In the genomic region with DNA sequence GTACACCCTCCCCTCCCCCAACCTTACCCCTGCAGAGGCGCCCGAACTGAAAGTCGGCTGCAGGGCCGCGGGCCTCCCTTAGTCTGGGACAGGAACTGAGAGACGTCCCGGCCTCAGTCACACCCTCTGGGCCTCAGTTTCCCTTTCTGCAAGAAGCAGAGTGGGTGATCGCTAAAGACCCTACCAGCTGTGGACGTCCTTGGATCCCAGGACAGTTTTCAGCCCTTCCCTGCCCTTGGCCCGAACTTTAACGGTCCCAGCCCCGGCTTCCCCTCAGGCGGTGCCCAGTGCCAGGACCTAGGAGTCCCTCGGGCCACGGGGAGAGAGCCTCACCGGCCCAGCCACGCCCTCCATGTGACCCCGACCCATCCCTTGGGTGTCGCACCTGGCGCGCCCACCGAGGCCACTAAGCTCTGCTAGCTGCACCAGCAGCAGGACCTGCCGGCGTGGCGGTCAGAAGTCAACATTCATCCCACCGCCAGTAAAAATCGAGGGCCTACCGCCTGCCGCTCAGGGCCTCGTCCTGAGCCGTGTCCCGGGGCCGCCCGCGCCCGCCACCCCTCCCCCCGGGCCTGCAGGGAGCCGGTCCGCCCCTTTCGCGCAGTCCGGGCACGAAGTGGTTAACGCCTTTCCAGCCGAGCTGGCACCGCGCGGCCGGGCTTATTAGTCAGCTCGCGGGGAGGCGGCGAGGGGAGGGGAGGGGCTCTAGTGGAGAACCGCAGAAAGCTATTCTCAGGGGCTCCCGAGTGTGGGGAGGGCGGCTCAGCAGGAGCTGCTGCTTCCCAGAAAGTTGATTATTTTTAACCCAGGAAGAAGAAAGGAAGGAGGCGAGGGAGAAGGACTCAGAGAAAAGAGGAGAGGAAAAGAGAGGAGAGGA, we compare ENCODE assay signal across 8 cellular contexts.
DNase-seq lines count a peak whose midpoint lies in the region; ATAC-seq and FAIRE-seq lines count a peak whose summit lies in the region.

No MANE protein-coding gene starts in this region.

- H3K9me3 Mint-ChIP-seq in stimulated activated naive CD8-positive, alpha-beta T cell treated with anti-CD3 and anti-CD28 coated beads, Interleukin-15, Interleukin-2, amounts not matched to agents 100 ng/mL and 50 ng/mL, for 24 hours = no peaks in the 10 kb centered on the region

- no peaks in the 10 kb centered on the region for H3K9me3 ChIP-seq in neuron (ENCODE audit: low read length)

- no peaks in the 10 kb centered on the region for H3K27me3 Mint-ChIP-seq in stimulated activated naive CD8-positive, alpha-beta T cell treated with anti-CD3 and anti-CD28 coated beads, Interleukin-15, Interleukin-2, amounts not matched to agents 100 ng/mL and 50 ng/mL, for 24 hours

- no peak for FAIRE-seq in frontal cortex (lab: Jason Lieb, UNC)

- H3K4me1 ChIP-seq in neuron (ENCODE audit: insufficient read depth, low read length) = peaks cover 68% of the 10 kb centered on the region

- peak overlapping the region; percentile 50 for H3K4me3 ChIP-seq in neuron (ENCODE audit: low read length)

- ATAC-seq in GM21390 (IDR thresholded peaks at IDR 0.05; ENCODE audit: unreplicated experiment) = no peak

- H3K36me3 Mint-ChIP-seq in stimulated activated naive CD8-positive, alpha-beta T cell treated with anti-CD3 and anti-CD28 coated beads, Interleukin-15, Interleukin-2, amounts not matched to agents 100 ng/mL and 50 ng/mL, for 24 hours (ENCODE audit: low read depth) = peaks cover 20% of the 10 kb centered on the region

- no peaks in the 10 kb centered on the region for H3K36me3 ChIP-seq in neuron (ENCODE audit: insufficient read depth, low read length)

- H3K4me3 Mint-ChIP-seq in stimulated activated naive CD8-positive, alpha-beta T cell treated with anti-CD3 and anti-CD28 coated beads, Interleukin-15, Interleukin-2, amounts not matched to agents 100 ng/mL and 50 ng/mL, for 24 hours = peak overlapping the region; percentile 72

- H2AFZ ChIP-seq in neuron (ENCODE audit: low read depth, low read length) = no peak overlapping the region

- no peaks in the 10 kb centered on the region for H3K27me3 ChIP-seq in neuron (ENCODE audit: insufficient read depth, low read length)

- in situ Hi-C loops in KBM-7 (cut with MboI; ENCODE audit: low pct_unique_long_range_greater_than_20kb, low sequenced_read_pairs) = no loop called here
- in situ Hi-C loops in SK-MEL-5 (cut with HindIII; ENCODE audit: low pct_unique_long_range_greater_than_20kb, low sequenced_read_pairs) = no loop called here

- peak overlapping the region; percentile 91 for H3K27ac Mint-ChIP-seq in stimulated activated naive CD8-positive, alpha-beta T cell treated with anti-CD3 and anti-CD28 coated beads, Interleukin-15, Interleukin-2, amounts not matched to agents 100 ng/mL and 50 ng/mL, for 24 hours

- DNase-seq in COLO829 (ENCODE audit: low spot score) (peak; percentile 78), KBM-7 (peak; percentile 87), SK-MEL-5 (ENCODE audit: low read depth, low spot score) (peak; percentile 65), frontal cortex (ENCODE audit: low spot score in 2 of 2) (peak; percentile 88 to 89)
- DNase-seq in activated naive CD4-positive, alpha-beta T cell treated with anti-CD3 and anti-CD28 coated beads, Interleukin-2, amount 50 U/mL, for 16 hours = peak; percentile 89

- peaks cover 43% of the 10 kb centered on the region for H3K4me1 Mint-ChIP-seq in stimulated activated naive CD8-positive, alpha-beta T cell treated with anti-CD3 and anti-CD28 coated beads, Interleukin-15, Interleukin-2, amounts not matched to agents 100 ng/mL and 50 ng/mL, for 24 hours (ENCODE audit: low read depth)
